1 cellular context compared by ENCODE assay signal in genomic region chr5:17239953-17240352, GRCh38.
A peak's percentile ranks its signal among the peaks of the same experiment; 100 is the strongest.
TF ChIP-seq lines count a peak whose summit lies in the region.

No MANE protein-coding gene starts in this region.

TF ChIP-seq in HEK293, 187 proteins besides CTCF, POLR2A, EP300 and RAD21 (continued from another document):
- TF ChIP-seq ZSCAN4 (tag by site-specific recombination; IDR thresholded peaks at IDR 0.05): no peak
- TF ChIP-seq ZNF561 (tag by site-specific recombination; IDR thresholded peaks at IDR 0.05; ENCODE audit: borderline replicate concordance): no peak
- no peak for TF ChIP-seq ZNF146 (tag by site-specific recombination; IDR thresholded peaks at IDR 0.05)
- TF ChIP-seq ZNF394 (tag by site-specific recombination; IDR thresholded peaks at IDR 0.05; ENCODE audit: borderline replicate concordance): peak; percentile 94
- no peak for TF ChIP-seq REPIN1 (tag by site-specific recombination; IDR thresholded peaks at IDR 0.05; ENCODE audit: low read depth)
- no peak for TF ChIP-seq ZNF677 (tag by site-specific recombination; IDR thresholded peaks at IDR 0.05)
- no peak; the same call in 1 of the 2 replicates for TF ChIP-seq GLIS2 (tag by site-specific recombination; IDR thresholded peaks at IDR 0.05)
- TF ChIP-seq REST (tag by site-specific recombination; IDR thresholded peaks at IDR 0.05): peak; percentile 45; the same call in 1 of the 2 replicates
- TF ChIP-seq ZBTB1 (tag by site-specific recombination; IDR thresholded peaks at IDR 0.05): 0 out of 2 replicates have a peak, but pooled peaks have one; percentile 25
- TF ChIP-seq ZNF664 (tag by site-specific recombination; IDR thresholded peaks at IDR 0.05): peak; percentile 61
- no peak for TF ChIP-seq ZNF350 (tag by site-specific recombination; IDR thresholded peaks at IDR 0.05)
- peak; percentile 61; the same call in 1 of the 2 replicates for TF ChIP-seq ZNF560 (tag by site-specific recombination; IDR thresholded peaks at IDR 0.05; ENCODE audit: borderline replicate concordance)
- TF ChIP-seq ZBTB21 (tag by site-specific recombination; IDR thresholded peaks at IDR 0.05): no peak
- TF ChIP-seq RBAK (tag by site-specific recombination; IDR thresholded peaks at IDR 0.05): no peak
- no peak for TF ChIP-seq ZNF239 (tag by site-specific recombination; IDR thresholded peaks at IDR 0.05)
- TF ChIP-seq ZNF175 (tag by site-specific recombination; IDR thresholded peaks at IDR 0.05): no peak
- TF ChIP-seq ZNF426 (tag by site-specific recombination; IDR thresholded peaks at IDR 0.05): peak; percentile 87
- TF ChIP-seq ZNF654 (tag by site-specific recombination; IDR thresholded peaks at IDR 0.05; ENCODE audit: low read depth): peak; percentile 56
- no peak for TF ChIP-seq ZNF830 (tag by site-specific recombination; IDR thresholded peaks at IDR 0.05; ENCODE audit: low read depth)
- TF ChIP-seq ZNF549 (tag by site-specific recombination; IDR thresholded peaks at IDR 0.05): no peak
- no peak for TF ChIP-seq SP7 (tag by site-specific recombination; IDR thresholded peaks at IDR 0.05)
- no peak for TF ChIP-seq ZNF423 (tag by site-specific recombination; IDR thresholded peaks at IDR 0.05)
- TF ChIP-seq PBX3 (CRISPR knock-in tag; IDR thresholded peaks at IDR 0.05): no peak
- 0 out of 2 replicates have a peak, but pooled peaks have one; percentile 22 for TF ChIP-seq AEBP2 (tag by site-specific recombination; IDR thresholded peaks at IDR 0.05; ENCODE audit: borderline replicate concordance)
- no peak for TF ChIP-seq WT1 (tag by site-specific recombination; IDR thresholded peaks at IDR 0.05)
- peak; percentile 79 for TF ChIP-seq ZNF510 (tag by site-specific recombination; IDR thresholded peaks at IDR 0.05; ENCODE audit: insufficient replicate concordance)
- TF ChIP-seq TCF7L2 (IDR thresholded peaks at IDR 0.05; ENCODE audit: borderline replicate concordance, low read depth, low read length): no peak
- peak; percentile 81; the same call in 1 of the 2 replicates for TF ChIP-seq ZNF202 (tag by site-specific recombination; IDR thresholded peaks at IDR 0.05; ENCODE audit: borderline replicate concordance)
- peak; percentile 73 for TF ChIP-seq ZNF623 (tag by site-specific recombination; IDR thresholded peaks at IDR 0.05)
- TF ChIP-seq ZSCAN18 (tag by site-specific recombination; IDR thresholded peaks at IDR 0.05): no peak
- TF ChIP-seq ZNF530 (tag by site-specific recombination; IDR thresholded peaks at IDR 0.05; ENCODE audit: low read depth): no peak
- TF ChIP-seq ZNF138 (tag by site-specific recombination; IDR thresholded peaks at IDR 0.05; ENCODE audit: borderline replicate concordance): no peak
- no peak for TF ChIP-seq ZNF473 (tag by site-specific recombination; IDR thresholded peaks at IDR 0.05)
- TF ChIP-seq, protein P1, sequence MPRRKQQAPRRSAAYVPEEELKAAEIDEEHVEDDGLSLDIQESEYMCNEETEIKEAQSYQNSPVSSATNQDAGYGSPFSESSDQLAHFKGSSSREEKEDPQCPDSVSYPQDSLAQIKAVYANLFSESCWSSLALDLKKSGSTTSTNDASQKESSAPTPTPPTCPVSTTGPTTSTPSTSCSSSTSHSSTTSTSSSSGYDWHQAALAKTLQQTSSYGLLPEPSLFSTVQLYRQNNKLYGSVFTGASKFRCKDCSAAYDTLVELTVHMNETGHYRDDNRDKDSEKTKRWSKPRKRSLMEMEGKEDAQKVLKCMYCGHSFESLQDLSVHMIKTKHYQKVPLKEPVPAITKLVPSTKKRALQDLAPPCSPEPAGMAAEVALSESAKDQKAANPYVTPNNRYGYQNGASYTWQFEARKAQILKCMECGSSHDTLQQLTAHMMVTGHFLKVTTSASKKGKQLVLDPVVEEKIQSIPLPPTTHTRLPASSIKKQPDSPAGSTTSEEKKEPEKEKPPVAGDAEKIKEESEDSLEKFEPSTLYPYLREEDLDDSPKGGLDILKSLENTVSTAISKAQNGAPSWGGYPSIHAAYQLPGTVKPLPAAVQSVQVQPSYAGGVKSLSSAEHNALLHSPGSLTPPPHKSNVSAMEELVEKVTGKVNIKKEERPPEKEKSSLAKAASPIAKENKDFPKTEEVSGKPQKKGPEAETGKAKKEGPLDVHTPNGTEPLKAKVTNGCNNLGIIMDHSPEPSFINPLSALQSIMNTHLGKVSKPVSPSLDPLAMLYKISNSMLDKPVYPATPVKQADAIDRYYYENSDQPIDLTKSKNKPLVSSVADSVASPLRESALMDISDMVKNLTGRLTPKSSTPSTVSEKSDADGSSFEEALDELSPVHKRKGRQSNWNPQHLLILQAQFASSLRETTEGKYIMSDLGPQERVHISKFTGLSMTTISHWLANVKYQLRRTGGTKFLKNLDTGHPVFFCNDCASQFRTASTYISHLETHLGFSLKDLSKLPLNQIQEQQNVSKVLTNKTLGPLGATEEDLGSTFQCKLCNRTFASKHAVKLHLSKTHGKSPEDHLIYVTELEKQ (tag by site-specific recombination; IDR thresholded peaks at IDR 0.05; ENCODE audit: borderline replicate concordance): no peak
- no peak for TF ChIP-seq ZNF544 (tag by site-specific recombination; IDR thresholded peaks at IDR 0.05)
- no peak for TF ChIP-seq KLF7 (tag by site-specific recombination; IDR thresholded peaks at IDR 0.05; ENCODE audit: borderline replicate concordance)
- TF ChIP-seq, protein P2, sequence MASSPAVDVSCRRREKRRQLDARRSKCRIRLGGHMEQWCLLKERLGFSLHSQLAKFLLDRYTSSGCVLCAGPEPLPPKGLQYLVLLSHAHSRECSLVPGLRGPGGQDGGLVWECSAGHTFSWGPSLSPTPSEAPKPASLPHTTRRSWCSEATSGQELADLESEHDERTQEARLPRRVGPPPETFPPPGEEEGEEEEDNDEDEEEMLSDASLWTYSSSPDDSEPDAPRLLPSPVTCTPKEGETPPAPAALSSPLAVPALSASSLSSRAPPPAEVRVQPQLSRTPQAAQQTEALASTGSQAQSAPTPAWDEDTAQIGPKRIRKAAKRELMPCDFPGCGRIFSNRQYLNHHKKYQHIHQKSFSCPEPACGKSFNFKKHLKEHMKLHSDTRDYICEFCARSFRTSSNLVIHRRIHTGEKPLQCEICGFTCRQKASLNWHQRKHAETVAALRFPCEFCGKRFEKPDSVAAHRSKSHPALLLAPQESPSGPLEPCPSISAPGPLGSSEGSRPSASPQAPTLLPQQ (tag by site-specific recombination; IDR thresholded peaks at IDR 0.05): no peak
- TF ChIP-seq IKZF3 (tag by site-specific recombination; IDR thresholded peaks at IDR 0.05): no peak
- TF ChIP-seq, protein P3, sequence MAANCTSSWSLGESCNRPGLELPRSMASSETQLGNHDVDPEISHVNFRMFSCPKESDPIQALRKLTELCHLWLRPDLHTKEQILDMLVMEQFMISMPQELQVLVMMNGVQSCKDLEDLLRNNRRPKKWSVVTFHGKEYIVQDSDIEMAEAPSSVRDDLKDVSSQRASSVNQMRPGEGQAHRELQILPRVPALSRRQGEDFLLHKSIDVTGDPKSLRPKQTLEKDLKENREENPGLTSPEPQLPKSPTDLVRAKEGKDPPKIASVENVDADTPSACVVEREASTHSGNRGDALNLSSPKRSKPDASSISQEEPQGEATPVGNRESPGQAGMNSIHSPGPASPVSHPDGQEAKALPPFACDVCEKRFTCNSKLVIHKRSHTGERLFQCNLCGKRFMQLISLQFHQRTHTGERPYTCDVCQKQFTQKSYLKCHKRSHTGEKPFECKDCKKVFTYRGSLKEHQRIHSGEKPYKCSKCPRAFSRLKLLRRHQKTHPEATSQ (tag by site-specific recombination; IDR thresholded peaks at IDR 0.05): no peak
